In the genomic region with DNA sequence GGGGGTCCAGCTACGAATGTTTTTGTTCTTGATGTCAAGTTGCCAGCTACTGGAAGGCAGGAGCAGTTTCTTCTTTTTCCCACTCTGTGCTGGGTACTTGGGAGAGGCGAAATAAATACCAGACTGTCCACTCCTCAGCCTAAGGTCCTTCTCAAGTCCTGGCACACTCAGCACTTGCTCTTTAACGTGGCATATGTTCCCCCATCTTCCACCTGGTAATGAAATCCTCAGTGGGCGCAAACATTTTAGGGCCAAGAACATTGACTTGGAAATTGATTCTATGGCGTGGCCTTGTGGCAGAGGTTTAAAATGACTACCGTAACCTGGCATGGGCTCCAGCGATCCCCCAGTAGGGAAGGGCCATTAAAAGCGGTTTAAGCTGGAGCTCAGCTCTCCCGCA, we compare ENCODE assay signal across 22 cellular contexts.
"Had no signal": no experiment of that assay in that cellular context is flagged by ENCODE, and none has a peak within 500 bp of the region (broad histone marks: within the 10 kb centered on the region; RNA-seq: fewer than 3 reads in every experiment).

No MANE protein-coding gene starts in this region.

- DNase-seq: dorsolateral prefrontal cortex; effector CD4-positive, alpha-beta T cell; foreskin keratinocyte; heart left ventricle; kidney; mesenchymal stem cell; midbrain; naive thymus-derived CD4-positive, alpha-beta T cell; psoas muscle; right cardiac atrium; sigmoid colon; stimulated activated CD4-positive, alpha-beta T cell treated with anti-CD3 and anti-CD28 coated beads, Interleukin-4, amount 100 ng/mL, for 24 hours; stimulated activated naive CD4-positive, alpha-beta T cell treated with Interleukin-2 at 50 U/mL for 16 hours; stomach; thyroid gland; trophoblast cell had no signal

- H3K79me2 ChIP-seq: hepatocyte had no signal

- H3K27ac ChIP-seq: esophagus muscularis mucosa, foreskin keratinocyte, gastroesophageal sphincter, heart left ventricle, hepatocyte, psoas muscle, sigmoid colon, stomach, thyroid gland, vagina had no signal

- ATAC-seq: foreskin keratinocyte; gastroesophageal sphincter; left lobe of liver; naive thymus-derived CD4-positive, alpha-beta T cell; psoas muscle; right cardiac atrium had no signal

- H3K4me3 ChIP-seq: dorsolateral prefrontal cortex, esophagus muscularis mucosa, gastroesophageal sphincter, heart left ventricle, hepatocyte, lung, psoas muscle, sigmoid colon, stomach, thyroid gland, vagina had no signal

- H3K4me1 ChIP-seq: foreskin keratinocyte, psoas muscle, sigmoid colon, thyroid gland had no signal

- H3K4me2 ChIP-seq: hepatocyte had no signal

- H3K9me3 ChIP-seq: esophagus muscularis mucosa, gastroesophageal sphincter, heart left ventricle, psoas muscle, sigmoid colon, stomach, thyroid gland, vagina had no signal

- H2AFZ ChIP-seq: hepatocyte had no signal
